Comparison of ENCODE assay signal across 1 cellular context in genomic region chr22:36481393-36482168, GRCh38.
A peak's percentile ranks its signal among the peaks of the same experiment; 100 is the strongest.
TF ChIP-seq lines count a peak whose summit lies in the region.

TSS of gene TXN2 (minus strand) at chr22:36481640. CDS start at chr22:36480837, 803 bp downstream.

TF ChIP-seq in K562, 482 proteins besides CTCF, POLR2A, EP300 and RAD21 (continued from another document):
- no peak for TF ChIP-seq MED1 (CRISPR knock-in tag; IDR thresholded peaks at IDR 0.05; ENCODE audit: borderline replicate concordance)
- no peak for TF ChIP-seq ARID3A (IDR thresholded peaks at IDR 0.05; ENCODE audit: borderline replicate concordance, low read depth, low read length)
- TF ChIP-seq CHD7 (IDR thresholded peaks at IDR 0.05; ENCODE audit: low read depth, low read length): no peak
- TF ChIP-seq ARID3B (CRISPR knock-in tag; IDR thresholded peaks at IDR 0.05; ENCODE audit: borderline replicate concordance): no peak
- no peak for TF ChIP-seq ZNF408 (CRISPR knock-in tag; IDR thresholded peaks at IDR 0.05; ENCODE audit: low read depth)
- no peak for TF ChIP-seq ZNF41 (CRISPR knock-in tag; conservative IDR thresholded peaks at IDR 0.05)
- TF ChIP-seq JUNB (CRISPR knock-in tag; conservative IDR thresholded peaks at IDR 0.05): no peak
- TF ChIP-seq, protein P1, sequence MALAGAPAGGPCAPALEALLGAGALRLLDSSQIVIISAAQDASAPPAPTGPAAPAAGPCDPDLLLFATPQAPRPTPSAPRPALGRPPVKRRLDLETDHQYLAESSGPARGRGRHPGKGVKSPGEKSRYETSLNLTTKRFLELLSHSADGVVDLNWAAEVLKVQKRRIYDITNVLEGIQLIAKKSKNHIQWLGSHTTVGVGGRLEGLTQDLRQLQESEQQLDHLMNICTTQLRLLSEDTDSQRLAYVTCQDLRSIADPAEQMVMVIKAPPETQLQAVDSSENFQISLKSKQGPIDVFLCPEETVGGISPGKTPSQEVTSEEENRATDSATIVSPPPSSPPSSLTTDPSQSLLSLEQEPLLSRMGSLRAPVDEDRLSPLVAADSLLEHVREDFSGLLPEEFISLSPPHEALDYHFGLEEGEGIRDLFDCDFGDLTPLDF (CRISPR knock-in tag; IDR thresholded peaks at IDR 0.05): no peak
- TF ChIP-seq BRCA1 (IDR thresholded peaks at IDR 0.05): no peak
- TF ChIP-seq BRCA1 (CRISPR knock-in tag; IDR thresholded peaks at IDR 0.05): no peak
- TF ChIP-seq, protein P2, sequence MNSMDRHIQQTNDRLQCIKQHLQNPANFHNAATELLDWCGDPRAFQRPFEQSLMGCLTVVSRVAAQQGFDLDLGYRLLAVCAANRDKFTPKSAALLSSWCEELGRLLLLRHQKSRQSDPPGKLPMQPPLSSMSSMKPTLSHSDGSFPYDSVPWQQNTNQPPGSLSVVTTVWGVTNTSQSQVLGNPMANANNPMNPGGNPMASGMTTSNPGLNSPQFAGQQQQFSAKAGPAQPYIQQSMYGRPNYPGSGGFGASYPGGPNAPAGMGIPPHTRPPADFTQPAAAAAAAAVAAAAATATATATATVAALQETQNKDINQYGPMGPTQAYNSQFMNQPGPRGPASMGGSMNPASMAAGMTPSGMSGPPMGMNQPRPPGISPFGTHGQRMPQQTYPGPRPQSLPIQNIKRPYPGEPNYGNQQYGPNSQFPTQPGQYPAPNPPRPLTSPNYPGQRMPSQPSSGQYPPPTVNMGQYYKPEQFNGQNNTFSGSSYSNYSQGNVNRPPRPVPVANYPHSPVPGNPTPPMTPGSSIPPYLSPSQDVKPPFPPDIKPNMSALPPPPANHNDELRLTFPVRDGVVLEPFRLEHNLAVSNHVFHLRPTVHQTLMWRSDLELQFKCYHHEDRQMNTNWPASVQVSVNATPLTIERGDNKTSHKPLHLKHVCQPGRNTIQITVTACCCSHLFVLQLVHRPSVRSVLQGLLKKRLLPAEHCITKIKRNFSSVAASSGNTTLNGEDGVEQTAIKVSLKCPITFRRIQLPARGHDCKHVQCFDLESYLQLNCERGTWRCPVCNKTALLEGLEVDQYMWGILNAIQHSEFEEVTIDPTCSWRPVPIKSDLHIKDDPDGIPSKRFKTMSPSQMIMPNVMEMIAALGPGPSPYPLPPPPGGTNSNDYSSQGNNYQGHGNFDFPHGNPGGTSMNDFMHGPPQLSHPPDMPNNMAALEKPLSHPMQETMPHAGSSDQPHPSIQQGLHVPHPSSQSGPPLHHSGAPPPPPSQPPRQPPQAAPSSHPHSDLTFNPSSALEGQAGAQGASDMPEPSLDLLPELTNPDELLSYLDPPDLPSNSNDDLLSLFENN (IDR thresholded peaks at IDR 0.05; ENCODE audit: low read depth in 2 of 2, low read length in 2 of 2): no peak
- no peak for TF ChIP-seq SMARCC2 (IDR thresholded peaks at IDR 0.05; ENCODE audit: low read depth)
- TF ChIP-seq CEBPB (tag; IDR thresholded peaks at IDR 0.05): no peak
- TF ChIP-seq POU5F1 (IDR thresholded peaks at IDR 0.05; ENCODE audit: borderline replicate concordance, low read depth, low read length, partially characterized antibody): no peak
- TF ChIP-seq FOXA1 (IDR thresholded peaks at IDR 0.05; ENCODE audit: borderline replicate concordance): no peak
- TF ChIP-seq, protein P3, sequence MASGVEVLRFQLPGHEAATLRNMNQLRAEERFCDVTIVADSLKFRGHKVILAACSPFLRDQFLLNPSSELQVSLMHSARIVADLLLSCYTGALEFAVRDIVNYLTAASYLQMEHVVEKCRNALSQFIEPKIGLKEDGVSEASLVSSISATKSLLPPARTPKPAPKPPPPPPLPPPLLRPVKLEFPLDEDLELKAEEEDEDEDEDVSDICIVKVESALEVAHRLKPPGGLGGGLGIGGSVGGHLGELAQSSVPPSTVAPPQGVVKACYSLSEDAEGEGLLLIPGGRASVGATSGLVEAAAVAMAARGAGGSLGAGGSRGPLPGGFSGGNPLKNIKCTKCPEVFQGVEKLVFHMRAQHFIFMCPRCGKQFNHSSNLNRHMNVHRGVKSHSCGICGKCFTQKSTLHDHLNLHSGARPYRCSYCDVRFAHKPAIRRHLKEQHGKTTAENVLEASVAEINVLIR (CRISPR knock-in tag; IDR thresholded peaks at IDR 0.05): peak; percentile 89
- TF ChIP-seq ZNF707 (CRISPR knock-in tag; conservative IDR thresholded peaks at IDR 0.05): no peak
- TF ChIP-seq NFXL1 (CRISPR knock-in tag; IDR thresholded peaks at IDR 0.05): no peak
- TF ChIP-seq NR4A1 (CRISPR knock-in tag; IDR thresholded peaks at IDR 0.05): no peak
- no peak for TF ChIP-seq NR4A1 (tag; IDR thresholded peaks at IDR 0.05)
- no peak for TF ChIP-seq ZNF140 (CRISPR knock-in tag; IDR thresholded peaks at IDR 0.05)
- peak; percentile 82; the same call in 1 of the 2 replicates for TF ChIP-seq PHF8 (IDR thresholded peaks at IDR 0.05; ENCODE audit: borderline replicate concordance, low read length)
- no peak for TF ChIP-seq USF1 (CRISPR knock-in tag; IDR thresholded peaks at IDR 0.05)
- TF ChIP-seq ZC3H8 (IDR thresholded peaks at IDR 0.05): no peak
- TF ChIP-seq MCM5 (IDR thresholded peaks at IDR 0.05; ENCODE audit: low read depth): no peak
- TF ChIP-seq, protein P4, sequence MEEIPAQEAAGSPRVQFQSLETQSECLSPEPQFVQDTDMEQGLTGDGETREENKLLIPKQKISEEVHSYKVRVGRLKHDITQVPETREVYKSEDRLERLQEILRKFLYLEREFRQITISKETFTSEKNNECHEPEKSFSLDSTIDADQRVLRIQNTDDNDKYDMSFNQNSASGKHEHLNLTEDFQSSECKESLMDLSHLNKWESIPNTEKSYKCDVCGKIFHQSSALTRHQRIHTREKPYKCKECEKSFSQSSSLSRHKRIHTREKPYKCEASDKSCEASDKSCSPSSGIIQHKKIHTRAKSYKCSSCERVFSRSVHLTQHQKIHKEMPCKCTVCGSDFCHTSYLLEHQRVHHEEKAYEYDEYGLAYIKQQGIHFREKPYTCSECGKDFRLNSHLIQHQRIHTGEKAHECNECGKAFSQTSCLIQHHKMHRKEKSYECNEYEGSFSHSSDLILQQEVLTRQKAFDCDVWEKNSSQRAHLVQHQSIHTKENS (CRISPR knock-in tag; IDR thresholded peaks at IDR 0.05): no peak
- TF ChIP-seq HNRNPUL1 (IDR thresholded peaks at IDR 0.05; ENCODE audit: low read length): no peak
